In the genomic region with DNA sequence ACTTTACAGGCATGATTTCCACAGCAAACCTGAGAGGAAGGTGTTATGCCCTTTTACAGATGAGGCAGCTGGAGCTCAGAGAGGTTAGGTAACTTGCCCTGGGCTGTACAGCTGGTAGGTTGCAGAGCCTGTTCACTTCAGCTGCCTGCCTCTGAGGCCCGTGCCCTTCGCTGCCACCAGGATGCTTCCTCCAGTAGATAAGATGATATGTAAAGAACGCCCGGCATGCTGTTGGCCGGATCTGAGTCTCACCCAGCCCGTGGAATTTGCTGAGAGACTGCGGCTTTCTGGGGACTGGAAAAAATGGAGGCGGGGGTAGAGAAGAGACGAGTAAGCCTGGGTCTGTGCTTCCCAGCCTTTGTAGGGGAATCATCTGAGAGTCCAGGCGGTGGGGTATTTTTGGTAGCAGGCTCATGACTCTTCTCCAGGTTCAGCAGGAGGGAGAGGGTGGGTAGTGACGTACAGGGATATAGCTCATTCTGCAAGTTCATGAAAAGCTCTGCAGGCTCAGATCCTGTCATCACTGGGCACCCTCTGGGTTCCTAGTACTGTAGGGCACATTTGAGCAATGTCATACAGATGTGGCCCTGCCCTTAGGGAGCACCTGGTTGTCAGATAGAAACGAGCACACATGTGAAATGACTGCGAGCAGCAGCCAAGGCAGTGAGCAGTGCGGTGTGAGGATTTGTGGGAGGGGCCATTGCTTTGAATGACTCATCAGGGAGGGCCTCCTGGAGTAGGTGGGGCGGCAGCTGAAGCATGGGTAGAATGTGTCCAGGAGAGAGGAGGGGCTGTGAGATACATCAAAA, we compare ENCODE assay signal across 8 cellular contexts.
DNase-seq lines count a peak whose midpoint lies in the region; ATAC-seq and TF ChIP-seq lines count a peak whose summit lies in the region.

No MANE protein-coding gene starts in this region.

- DNase-seq in AG20443 (ENCODE audit: low spot score) (peak; percentile 66), WTC11 (ENCODE audit: low spot score) (peak; percentile 52), kidney glomerular epithelial cell (lab: John Stamatoyannopoulos, UW) (peak; percentile 38), NCI-H345 treated with DMSO at 0.1 percent for 48 hours (lab: John Stamatoyannopoulos, UW; ENCODE audit: unreplicated experiment) (no peak)

- no peaks in the 10 kb centered on the region for H3K9me3 Mint-ChIP-seq in WTC11

- no peak for TF ChIP-seq CTCF in WTC11 (IDR thresholded peaks at IDR 0.05)

- H3K27ac Mint-ChIP-seq in WTC11: no peak overlapping the region

- H3K27me3 Mint-ChIP-seq in WTC11 (ENCODE audit: low read depth): no peaks in the 10 kb centered on the region

- POLR2A ChIA-PET in WTC11 (lab: Charles Lee): interaction anchor here (0.5 to 0.9 kb wide), 2 partner anchors 385 to 390 kb away, joined by 3 read pairs; no protein-coding TSS in a partner anchor

- H3K4me3 Mint-ChIP-seq in WTC11: no peak overlapping the region

- peak; percentile 48 for ATAC-seq in HG02759 (IDR thresholded peaks at IDR 0.05; ENCODE audit: unreplicated experiment)
- ATAC-seq in WTC11: peak; percentile 94
- ATAC-seq in GM18861 (IDR thresholded peaks at IDR 0.05; ENCODE audit: unreplicated experiment): no peak
- ATAC-seq in HG03469 (IDR thresholded peaks at IDR 0.05; ENCODE audit: unreplicated experiment): no peak
- no peak for ATAC-seq in HG03460 (IDR thresholded peaks at IDR 0.05; ENCODE audit: unreplicated experiment)

- no peaks in the 10 kb centered on the region for H3K36me3 Mint-ChIP-seq in WTC11

- CTCF ChIA-PET in WTC11 (lab: Charles Lee): interaction anchor here (1.0 to 3.7 kb wide), 6 partner anchors 10 to 163 kb away, joined by 3 to 20 read pairs (median 4); no protein-coding TSS in a partner anchor

- peaks cover 41% of the 10 kb centered on the region for H3K4me1 Mint-ChIP-seq in WTC11

TF ChIP-seq in WTC11, 78 proteins besides CTCF, POLR2A, EP300 and RAD21 (continues in another document):
- no peak for TF ChIP-seq SP1 (CRISPR knock-in tag; conservative IDR thresholded peaks at IDR 0.05)
- TF ChIP-seq ZNF425 (CRISPR knock-in tag; conservative IDR thresholded peaks at IDR 0.05): no peak
- TF ChIP-seq AFF4 (CRISPR knock-in tag; IDR thresholded peaks at IDR 0.05; ENCODE audit: borderline replicate concordance): no peak
- no peak for TF ChIP-seq JUN (CRISPR knock-in tag; IDR thresholded peaks at IDR 0.05)
- no peak for TF ChIP-seq IRF1 (CRISPR knock-in tag; IDR thresholded peaks at IDR 0.05)
- TF ChIP-seq CREB1 (CRISPR knock-in tag; IDR thresholded peaks at IDR 0.05): no peak
- TF ChIP-seq TCF7 (CRISPR knock-in tag; IDR thresholded peaks at IDR 0.05; ENCODE audit: low read depth): no peak
- TF ChIP-seq, protein P1, sequence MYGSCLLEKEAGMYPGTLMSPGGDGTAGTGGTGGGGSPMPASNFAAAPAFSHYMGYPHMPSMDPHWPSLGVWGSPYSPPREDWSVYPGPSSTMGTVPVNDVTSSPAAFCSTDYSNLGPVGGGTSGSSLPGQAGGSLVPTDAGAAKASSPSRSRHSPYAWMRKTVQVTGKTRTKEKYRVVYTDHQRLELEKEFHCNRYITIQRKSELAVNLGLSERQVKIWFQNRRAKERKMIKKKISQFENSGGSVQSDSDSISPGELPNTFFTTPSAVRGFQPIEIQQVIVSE (CRISPR knock-in tag; IDR thresholded peaks at IDR 0.05; ENCODE audit: borderline replicate concordance): no peak
- TF ChIP-seq ZNF512 (CRISPR knock-in tag; IDR thresholded peaks at IDR 0.05; ENCODE audit: borderline replicate concordance): no peak
- no peak for TF ChIP-seq ZNF232 (CRISPR knock-in tag; IDR thresholded peaks at IDR 0.05)
- TF ChIP-seq ESRRA (CRISPR knock-in tag; IDR thresholded peaks at IDR 0.05; ENCODE audit: borderline replicate concordance): no peak
- no peak for TF ChIP-seq EMX1 (CRISPR knock-in tag; IDR thresholded peaks at IDR 0.05)
- no peak for TF ChIP-seq PRRX2 (CRISPR knock-in tag; IDR thresholded peaks at IDR 0.05)

Comparison
In these comparisons a context has a peak if more than half of its experiments do, and no peak if none do; other contexts are left out.
1. ATAC-seq: peak in HG02759 (single experiment) and WTC11 (single experiment); none in GM18861 (single experiment), HG03469 (single experiment) and HG03460 (single experiment).